In the genomic region with DNA sequence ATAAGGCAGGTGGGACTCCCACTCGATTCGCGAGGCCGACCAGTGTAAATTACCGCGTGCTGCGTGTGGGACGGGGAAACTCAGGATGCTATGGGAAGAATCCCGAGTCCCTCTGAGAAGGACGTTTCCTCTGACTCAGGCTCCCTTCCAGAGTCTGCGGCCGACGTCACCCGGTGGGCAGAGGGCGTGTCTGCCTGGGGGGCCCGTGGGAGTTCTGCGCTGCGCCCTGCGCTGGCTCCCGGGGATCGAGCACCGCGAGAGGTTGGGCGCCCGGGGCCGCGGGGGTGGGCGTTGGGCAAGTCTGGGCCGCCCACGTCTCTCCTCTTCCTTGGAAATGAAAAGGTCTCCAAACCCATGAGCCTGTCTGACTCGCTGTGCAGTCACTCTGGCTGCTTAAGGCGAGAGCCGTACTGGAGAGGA, we compare ENCODE assay signal across 8 cellular contexts. TPM values are rescaled to one million over a fixed set of nuclear protein-coding genes. Genes with fewer than 3 reads are reported as not detected.
DNase-seq lines count a peak whose midpoint lies in the region; ATAC-seq and TF ChIP-seq lines count a peak whose summit lies in the region.

No MANE protein-coding gene starts in this region.

- DNase-seq in DMS53 (lab: John Stamatoyannopoulos, UW) (peak; percentile 80), HL-60 (ENCODE audit: low read depth in 1 of 2, low spot score in 1 of 2) (no peak), NCI-H1092 treated with DMSO at 0.1 percent for 48 hours (lab: John Stamatoyannopoulos, UW) (no peak)
- peak; percentile 77 for DNase-seq in activated CD4-positive, alpha-beta T cell treated with anti-CD3 and anti-CD28 coated beads for 36 hours
- DNase-seq in effector CD8-positive, alpha-beta T cell (lab: John Stamatoyannopoulos, UW) = peak; percentile 29
- peak; percentile 13 to 54 for DNase-seq in stimulated activated CD8-positive, alpha-beta memory T cell treated with anti-CD3 and anti-CD28 coated beads, Interleukin-7, amount 100 ng/mL, for 48 hours (ENCODE audit: extremely low read depth in 1 of 2, low read depth in 1 of 2)

- TF ChIP-seq CTCF in HL-60 (IDR thresholded peaks at IDR 0.05; ENCODE audit: insufficient read depth, low read length) = no peak

- H3K4me1 ChIP-seq in mononuclear cell (ENCODE audit: insufficient read depth, low read length) = peaks cover 16% of the 10 kb centered on the region

- H3K9me3 ChIP-seq in mononuclear cell (ENCODE audit: low read depth, low read length) = no peaks in the 10 kb centered on the region

- H3K4me1 Mint-ChIP-seq in activated CD4-positive, alpha-beta T cell treated with anti-CD3 and anti-CD28 coated beads for 36 hours = peaks cover 36% of the 10 kb centered on the region

- H3K27me3 Mint-ChIP-seq in activated CD4-positive, alpha-beta T cell treated with anti-CD3 and anti-CD28 coated beads for 36 hours = peaks cover 19% of the 10 kb centered on the region

- peak overlapping the region; percentile 76 for H3K4me3 Mint-ChIP-seq in activated CD4-positive, alpha-beta T cell treated with anti-CD3 and anti-CD28 coated beads for 36 hours

- intact Hi-C loops in activated CD4-positive, alpha-beta T cell treated with anti-CD3 and anti-CD28 coated beads for 36 hours (cut with DNase I, micrococcal nuclease) = loop anchor here (1.0 to 5.0 kb wide), 4 partner anchors 19 to 324 kb away; a partner anchor contains a TSS

- H3K9me3 Mint-ChIP-seq in activated CD4-positive, alpha-beta T cell treated with anti-CD3 and anti-CD28 coated beads for 36 hours (ENCODE audit: low read depth) = peaks cover 2% of the 10 kb centered on the region

- no peaks in the 10 kb centered on the region for H3K36me3 Mint-ChIP-seq in activated CD4-positive, alpha-beta T cell treated with anti-CD3 and anti-CD28 coated beads for 36 hours (ENCODE audit: low read depth)

- H3K27ac ChIP-seq in HL-60 (replicated peaks) = no peak overlapping the region

- peak; percentile 42 for ATAC-seq in activated CD4-positive, alpha-beta T cell treated with anti-CD3 and anti-CD28 coated beads for 36 hours
- no peak for ATAC-seq in GM18868 (IDR thresholded peaks at IDR 0.05; ENCODE audit: unreplicated experiment)

- H3K27ac Mint-ChIP-seq in activated CD4-positive, alpha-beta T cell treated with anti-CD3 and anti-CD28 coated beads for 36 hours = peak overlapping the region; percentile 42

- H3K27me3 ChIP-seq in HL-60 (ENCODE audit: insufficient read depth, poor library complexity, severe bottlenecking) (peaks cover 7% of the 10 kb centered on the region), mononuclear cell (ENCODE audit: insufficient read depth, low read length) (peaks cover 41% of the 10 kb centered on the region)

- H3K4me3 ChIP-seq in HL-60 (replicated peaks; ENCODE audit: insufficient read depth, low read length) (peak overlapping the region; percentile 69), mononuclear cell (ENCODE audit: low read length) (peak overlapping the region; percentile 44)

- CTCF ChIA-PET in activated CD4-positive, alpha-beta T cell treated with anti-CD3 and anti-CD28 coated beads for 36 hours (lab: Charles Lee) = interaction anchor here (0.9 to 5.3 kb wide), 5 partner anchors 16 to 92 kb away, joined by 3 to 64 read pairs (median 9); no protein-coding TSS in a partner anchor

- POLR2A ChIA-PET in activated CD4-positive, alpha-beta T cell treated with anti-CD3 and anti-CD28 coated beads for 36 hours (lab: Charles Lee) = no interaction called here

RNA-seq across cellular contexts. Expression of a gene that starts 0.5 kb away (rescaled TPM):
- 1 to 10 TPM; 1.6 to 1.8 TPM for total RNA-seq in activated CD4-positive, alpha-beta T cell treated with anti-CD3 and anti-CD28 coated beads for 36 hours
- under 0.01 TPM for total RNA-seq in mononuclear cell

RNA-seq across cellular contexts. Expression of a gene that starts 0.6 kb away (rescaled TPM):
- total RNA-seq in activated CD4-positive, alpha-beta T cell treated with anti-CD3 and anti-CD28 coated beads for 36 hours = under 1 TPM; 0.16 to 0.30 TPM
- total RNA-seq in mononuclear cell = not detected

Comparison
In these comparisons a context has a peak if more than half of its experiments do, and no peak if none do; other contexts are left out.
1. DNase-seq: peak in DMS53 (single experiment), activated CD4-positive, alpha-beta T cell treated with anti-CD3 and anti-CD28 coated beads for 36 hours (single experiment), effector CD8-positive, alpha-beta T cell (single experiment) and stimulated activated CD8-positive, alpha-beta memory T cell treated with anti-CD3 and anti-CD28 coated beads, Interleukin-7, amount 100 ng/mL, for 48 hours (2 of 2); none in HL-60 (0 of 2) and NCI-H1092 treated with DMSO at 0.1 percent for 48 hours (single experiment).